ENCODE assay signal across 8 cellular contexts in the genomic region with DNA sequence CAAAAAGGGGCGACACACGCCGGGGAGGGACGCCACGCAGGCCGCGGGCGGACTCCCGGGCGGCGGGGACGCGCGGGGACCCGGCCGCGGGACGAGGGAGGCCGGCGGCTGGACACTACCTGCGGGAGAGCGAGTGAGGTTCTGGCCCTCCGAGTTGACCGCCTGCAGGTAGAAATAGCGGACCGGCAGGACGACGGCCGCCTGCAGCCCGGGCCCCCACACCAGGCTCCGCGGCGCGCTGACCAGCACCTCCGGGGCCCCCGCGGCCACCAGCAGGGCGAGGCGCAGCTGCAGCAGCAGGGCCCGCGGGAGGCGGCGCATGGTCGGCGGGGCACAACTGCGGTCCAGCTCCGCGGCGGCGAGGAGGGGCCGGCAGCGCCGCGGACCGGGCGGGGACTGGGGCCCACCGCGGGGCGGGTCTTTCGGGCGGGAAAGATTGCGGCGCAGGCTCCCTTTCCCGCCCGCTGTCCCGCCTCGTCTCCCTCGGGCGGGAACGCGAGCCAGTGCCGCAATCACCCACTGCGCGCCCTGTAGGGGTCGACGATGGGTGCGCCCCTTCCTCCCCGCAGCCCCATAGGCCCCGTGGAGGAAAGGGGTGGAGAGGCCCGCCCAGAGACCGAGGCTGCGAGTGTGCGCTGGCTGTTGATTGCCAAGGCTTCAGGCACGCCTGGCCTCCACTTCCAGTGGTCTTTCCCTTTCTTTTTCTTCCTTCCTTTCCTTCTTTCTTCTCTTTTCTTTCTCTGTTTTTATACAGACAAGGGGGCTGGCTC. TPM values are rescaled to one million over a fixed set of nuclear protein-coding genes. Genes with fewer than 3 reads are reported as not detected.
DNase-seq lines count a peak whose midpoint lies in the region; ATAC-seq and TF ChIP-seq lines count a peak whose summit lies in the region.

A gene with protein sequence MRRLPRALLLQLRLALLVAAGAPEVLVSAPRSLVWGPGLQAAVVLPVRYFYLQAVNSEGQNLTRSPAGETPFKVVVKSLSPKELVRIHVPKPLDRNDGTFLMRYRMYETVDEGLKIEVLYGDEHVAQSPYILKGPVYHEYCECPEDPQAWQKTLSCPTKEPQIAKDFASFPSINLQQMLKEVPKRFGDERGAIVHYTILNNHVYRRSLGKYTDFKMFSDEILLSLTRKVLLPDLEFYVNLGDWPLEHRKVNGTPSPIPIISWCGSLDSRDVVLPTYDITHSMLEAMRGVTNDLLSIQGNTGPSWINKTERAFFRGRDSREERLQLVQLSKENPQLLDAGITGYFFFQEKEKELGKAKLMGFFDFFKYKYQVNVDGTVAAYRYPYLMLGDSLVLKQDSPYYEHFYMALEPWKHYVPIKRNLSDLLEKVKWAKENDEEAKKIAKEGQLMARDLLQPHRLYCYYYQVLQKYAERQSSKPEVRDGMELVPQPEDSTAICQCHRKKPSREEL (minus strand): TSS at position 339 of the 770 bp plus-strand sequence. CDS start 18 bp downstream, at position 321.

- ATAC-seq in GM21737 (IDR thresholded peaks at IDR 0.05; ENCODE audit: unreplicated experiment) = peak; percentile 53

- peak within 1 kb of the TSS; percentile 87 for H4K8ac ChIP-seq in trophoblast cell (ENCODE audit: low read depth, low read length)

- H3K27ac ChIP-seq in adipose tissue (ENCODE audit: low read depth, low read length) (peak within 1 kb of the TSS; percentile 88), cardiac muscle cell (peak within 1 kb of the TSS; percentile 90), trophoblast cell (ENCODE audit: low read depth, low read length) (peak within 1 kb of the TSS; percentile 100), vagina (peak within 1 kb of the TSS; percentile 98)

- H4K91ac ChIP-seq in trophoblast cell (ENCODE audit: low read depth, low read length) = peak within 1 kb of the TSS; percentile 97

- H3K4me1 ChIP-seq in cardiac muscle cell (ENCODE audit: low read depth) = peaks cover 21% of the 10 kb centered on the region
- H3K4me1 ChIP-seq in trophoblast cell (ENCODE audit: control insufficient read depth in 1 of 2, insufficient read depth in 2 of 2, low read length in 2 of 2) = peaks cover 6 to 27% of the 10 kb centered on the region in 2 experiments
- peaks cover 41% of the 10 kb centered on the region for H3K4me1 ChIP-seq in vagina

- H3K4me2 ChIP-seq in trophoblast cell (ENCODE audit: low read length) = peak within 1 kb of the TSS; percentile 95

- H3K79me2 ChIP-seq in trophoblast cell (ENCODE audit: control insufficient read depth, insufficient read depth, low read length, poor library complexity) = peaks cover 7% of the 10 kb centered on the region

- peak within 1 kb of the TSS; percentile 85 for H3K9ac ChIP-seq in trophoblast cell (ENCODE audit: low read length)

- H3K27me3 ChIP-seq in cardiac muscle cell (no peaks in the 10 kb centered on the region), trophoblast cell (ENCODE audit: insufficient read depth, low read length) (no peaks in the 10 kb centered on the region), vagina (no peaks in the 10 kb centered on the region)

- 0 to 1% (median 0%) methylated on average over 47 to 84 of the region's 84 CpGs for WGBS in adipose tissue, 3 donors
- no CpG with 5 or more reads among the region's 84 CpGs for WGBS in trophoblast cell (ENCODE audit: extremely low coverage, insufficient coverage, insufficient read length)

- peak within 1 kb of the TSS; percentile 91 for H2BK5ac ChIP-seq in trophoblast cell (ENCODE audit: low read depth, low read length, poor library complexity)

- peak; percentile 65 for DNase-seq in EH (ENCODE audit: low read depth)
- DNase-seq in LoVo (ENCODE audit: low spot score) = peak; percentile 53
- DNase-seq in T follicular helper cell (ENCODE audit: low read depth) = peak; percentile 20
- DNase-seq in cardiac muscle cell (ENCODE audit: low read depth in 1 of 2, low spot score in 1 of 2) = peak; percentile 71 to 76
- DNase-seq in trophoblast cell = peak; percentile 65 to 71
- DNase-seq in vagina (ENCODE audit: extremely low spot score in 2 of 2) = no peak

- peaks cover 24% of the 10 kb centered on the region for H3K79me1 ChIP-seq in trophoblast cell (ENCODE audit: low read length)

- H3K4ac ChIP-seq in trophoblast cell (ENCODE audit: low read depth, low read length) = peak within 1 kb of the TSS; percentile 35

- no peaks in the 10 kb centered on the region for H3K9me3 ChIP-seq in cardiac muscle cell (ENCODE audit: low read depth)
- no peaks in the 10 kb centered on the region for H3K9me3 ChIP-seq in trophoblast cell (ENCODE audit: insufficient read depth, low read depth, low read length)
- H3K9me3 ChIP-seq in vagina = no peaks in the 10 kb centered on the region

- TF ChIP-seq CTCF in cardiac muscle cell (IDR thresholded peaks at IDR 0.05; ENCODE audit: low read depth, low read length) (no peak), vagina (IDR thresholded peaks at IDR 0.05) (no peak)

- peak within 1 kb of the TSS; percentile 65 for H2AFZ ChIP-seq in trophoblast cell (ENCODE audit: insufficient read depth, low read length, poor library complexity)

- H3K18ac ChIP-seq in trophoblast cell (ENCODE audit: low read length) = peak within 1 kb of the TSS; percentile 79

- peak within 1 kb of the TSS; percentile 61 for H2BK12ac ChIP-seq in trophoblast cell (ENCODE audit: low read length)

- H4K12ac ChIP-seq in trophoblast cell (ENCODE audit: low read depth, low read length) = peak within 1 kb of the TSS; percentile 55

- peak within 1 kb of the TSS; percentile 88 for H2BK120ac ChIP-seq in trophoblast cell (ENCODE audit: insufficient read depth, low read length, poor library complexity)

- intact Hi-C loops in vagina (cut with DNase I) = no loop called here

- H3K14ac ChIP-seq in trophoblast cell (ENCODE audit: low read length) = peak within 1 kb of the TSS; percentile 85

- TF ChIP-seq POLR2A in vagina (IDR thresholded peaks at IDR 0.05) = no peak

- H3K36me3 ChIP-seq in cardiac muscle cell = no peaks in the 10 kb centered on the region
- no peaks in the 10 kb centered on the region for H3K36me3 ChIP-seq in trophoblast cell (ENCODE audit: control insufficient read depth in 1 of 2, insufficient read depth in 2 of 2, low read length in 2 of 2)
- H3K36me3 ChIP-seq in vagina = no peaks in the 10 kb centered on the region

- H3K4me3 ChIP-seq in cardiac muscle cell (peak within 1 kb of the TSS; percentile 42), trophoblast cell (ENCODE audit: low read depth, low read length) (peak within 1 kb of the TSS; percentile 77), vagina (peak within 1 kb of the TSS; percentile 59 to 92)

- no peak within 1 kb of the TSS for H3K23ac ChIP-seq in trophoblast cell (ENCODE audit: low read length)

- H2AK5ac ChIP-seq in trophoblast cell (ENCODE audit: low read length) = peak within 1 kb of the TSS; percentile 51

RNA-seq across cellular contexts. Expression of the gene that starts here (rescaled TPM):
- polyA plus RNA-seq in adipose tissue (10 to 100 TPM in 2 of 3 donors, 1 to 10 TPM in 1; 3.5 to 25.9 (median 12.7) TPM), cardiac muscle cell (14.5 and 18.8 TPM in 2 replicates)
- total RNA-seq in cardiac muscle cell (8.5 and 12.0 TPM in 2 replicates), vagina (24.8 TPM)
- 43.8 and 45.3 TPM in 2 replicates for polyA plus RNA-seq in trophoblast cell (2013)

Comparison
In these comparisons a context has a peak if more than half of its experiments do, and no peak if none do; other contexts are left out.
1. DNase-seq: peak in EH (single experiment), LoVo (single experiment), T follicular helper cell (single experiment), cardiac muscle cell (2 of 2) and trophoblast cell (2 of 2); none in vagina (0 of 2).
2. Peak in every context shown above with its lines, with median percentiles within 50 percentile points of each other: H3K27ac ChIP-seq and H3K4me3 ChIP-seq.